ENCODE assay signal across 29 cellular contexts in genomic region chr4:45770958-45771357, GRCh38.
"Had no signal": no experiment of that assay in that cellular context is flagged by ENCODE, and none has a peak within 500 bp of the region (broad histone marks: within the 10 kb centered on the region; RNA-seq: fewer than 3 reads in every experiment).

No MANE protein-coding gene starts in this region.

- H3K27ac ChIP-seq: neural progenitor cell, ovary, parathyroid adenoma, psoas muscle, skin epidermis, spleen, stomach, thoracic aorta, thyroid gland, tibial nerve, upper lobe of left lung, vagina had no signal

- H3K27me3 ChIP-seq: neural progenitor cell, ovary, spleen, stomach, thyroid gland, tibial nerve, upper lobe of left lung, vagina had no signal

- H3K4me3 ChIP-seq: neural progenitor cell, ovary, psoas muscle, skin epidermis, smooth muscle cell, spleen, stomach, thoracic aorta, thyroid gland, tibial nerve, upper lobe of left lung, vagina had no signal

- H3K4me3 Mint-ChIP-seq: natural killer cell; nephron; neural progenitor cell; stimulated activated effector memory CD8-positive, alpha-beta T cell treated with anti-CD3 and anti-CD28 coated beads, Interleukin-12 subunit alpha, Interleukin-12 subunit beta, amount 100 ng/mL, for 72 hours; stimulated activated naive B cell treated with anti-CD40 and anti-IgM and Interleukin-4, amounts not matched to agents 10 μg/mL and 1 μg/mL and 100 μg/mL, for 72 hours; stimulated activated naive CD8-positive, alpha-beta T cell treated with anti-CD3 and anti-CD28 coated beads, Interleukin-15, Interleukin-2, amounts not matched to agents 100 ng/mL and 50 ng/mL, for 24 hours had no signal

- H3K4me1 Mint-ChIP-seq: natural killer cell; nephron; neural progenitor cell; stimulated activated effector memory CD8-positive, alpha-beta T cell treated with anti-CD3 and anti-CD28 coated beads, Interleukin-12 subunit alpha, Interleukin-12 subunit beta, amount 100 ng/mL, for 72 hours; stimulated activated naive B cell treated with anti-CD40 and anti-IgM and Interleukin-4, amounts not matched to agents 10 μg/mL and 1 μg/mL and 100 μg/mL, for 72 hours had no signal

- H3K4me2 ChIP-seq: neural progenitor cell, smooth muscle cell had no signal

- H3K27me3 Mint-ChIP-seq: progenitor cell of endocrine pancreas; stimulated activated naive B cell treated with anti-CD40 and anti-IgM and Interleukin-4, amounts not matched to agents 10 μg/mL and 1 μg/mL and 100 μg/mL, for 72 hours; stimulated activated naive CD8-positive, alpha-beta T cell treated with anti-CD3 and anti-CD28 coated beads, Interleukin-15, Interleukin-2, amounts not matched to agents 100 ng/mL and 50 ng/mL, for 24 hours had no signal

- H3K4me1 ChIP-seq: neural progenitor cell, parathyroid adenoma, psoas muscle, spleen, stomach, thyroid gland, tibial nerve, upper lobe of left lung, vagina had no signal

- H2AFZ ChIP-seq: neural progenitor cell, parathyroid adenoma had no signal

- H3K27ac Mint-ChIP-seq: natural killer cell; nephron; neural progenitor cell; progenitor cell of endocrine pancreas; stimulated activated effector memory CD8-positive, alpha-beta T cell treated with anti-CD3 and anti-CD28 coated beads, Interleukin-12 subunit alpha, Interleukin-12 subunit beta, amount 100 ng/mL, for 72 hours; stimulated activated naive B cell treated with anti-CD40 and anti-IgM and Interleukin-4, amounts not matched to agents 10 μg/mL and 1 μg/mL and 100 μg/mL, for 72 hours; stimulated activated naive CD8-positive, alpha-beta T cell treated with anti-CD3 and anti-CD28 coated beads, Interleukin-15, Interleukin-2, amounts not matched to agents 100 ng/mL and 50 ng/mL, for 24 hours had no signal

- H3K36me3 Mint-ChIP-seq: natural killer cell; neural progenitor cell; stimulated activated effector memory CD8-positive, alpha-beta T cell treated with anti-CD3 and anti-CD28 coated beads, Interleukin-12 subunit alpha, Interleukin-12 subunit beta, amount 100 ng/mL, for 72 hours; stimulated activated naive B cell treated with anti-CD40 and anti-IgM and Interleukin-4, amounts not matched to agents 10 μg/mL and 1 μg/mL and 100 μg/mL, for 72 hours had no signal

- H3K9me3 Mint-ChIP-seq: nephron; neural progenitor cell; stimulated activated naive B cell treated with anti-CD40 and anti-IgM and Interleukin-4, amounts not matched to agents 10 μg/mL and 1 μg/mL and 100 μg/mL, for 72 hours; stimulated activated naive CD8-positive, alpha-beta T cell treated with anti-CD3 and anti-CD28 coated beads, Interleukin-15, Interleukin-2, amounts not matched to agents 100 ng/mL and 50 ng/mL, for 24 hours had no signal

- DNase-seq: natural killer cell; occipital lobe; ovary; posterior cingulate gyrus; psoas muscle; right cardiac atrium; spleen; stimulated activated CD4-positive, alpha-beta T cell treated with anti-CD3 and anti-CD28 coated beads, Interleukin-12 subunit alpha, Interleukin-12 subunit beta, amount 100 ng/mL, for 4 hours; stimulated activated CD4-positive, alpha-beta T cell treated with anti-CD3 and anti-CD28 coated beads, Interleukin-1b, Interleukin-23, amount 100 ng/mL, for 48 hours; stimulated activated CD4-positive, alpha-beta T cell treated with anti-CD3 and anti-CD28 coated beads, Interleukin-4, amount 100 ng/mL, for 24 hours; stimulated activated naive B cell treated with anti-CD40 and anti-IgM and Interleukin-4, amounts not matched to agents 10 μg/mL and 1 μg/mL and 100 μg/mL, for 72 hours; stimulated activated naive CD4-positive, alpha-beta T cell treated with Interleukin-2 at 50 U/mL for 16 hours; stomach; thyroid gland; trophoblast cell; upper lobe of left lung had no signal

- FAIRE-seq: urothelium cell line had no signal

- ATAC-seq: natural killer cell; psoas muscle; right cardiac atrium; sciatic nerve; stimulated activated effector memory CD8-positive, alpha-beta T cell treated with anti-CD3 and anti-CD28 coated beads, Interleukin-12 subunit alpha, Interleukin-12 subunit beta, amount 100 ng/mL, for 72 hours; stimulated activated naive B cell treated with anti-CD40 and anti-IgM and Interleukin-4, amounts not matched to agents 10 μg/mL and 1 μg/mL and 100 μg/mL, for 72 hours had no signal

- H3K36me3 ChIP-seq: neural progenitor cell, ovary, spleen, stomach, thoracic aorta, thyroid gland, tibial nerve, upper lobe of left lung, vagina had no signal

- H3K79me2 ChIP-seq: parathyroid adenoma had no signal

- H3K9me3 ChIP-seq: ovary, psoas muscle, stomach, thoracic aorta, thyroid gland, tibial nerve, upper lobe of left lung, vagina had no signal

- H3K9ac ChIP-seq: neural progenitor cell, parathyroid adenoma had no signal
